Comparison of ENCODE assay signal across 16 cellular contexts in the genomic region with DNA sequence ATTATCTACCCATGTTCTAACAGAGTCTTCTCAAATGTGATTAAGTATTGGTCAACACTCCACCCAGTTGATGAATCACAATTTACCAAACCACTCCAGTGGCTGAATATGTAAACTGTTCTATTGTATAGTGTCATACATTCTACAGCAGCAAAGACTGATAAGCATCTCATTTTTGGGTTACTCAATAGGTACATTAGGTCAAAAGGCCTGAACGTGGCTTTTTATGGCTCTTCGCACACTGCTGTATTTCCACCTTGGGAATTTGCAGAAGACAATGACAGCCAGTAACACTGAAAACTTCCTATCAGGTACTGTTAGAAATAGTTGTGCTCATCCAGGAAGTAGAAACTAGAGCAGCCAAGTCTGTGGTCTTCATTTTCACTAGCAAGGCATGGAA.
A peak's percentile ranks its signal among the peaks of the same experiment; 100 is the strongest.
DNase-seq lines count a peak whose midpoint lies in the region; ATAC-seq and TF ChIP-seq lines count a peak whose summit lies in the region.
"Had no signal": no experiment of that assay in that cellular context is flagged by ENCODE, and none has a peak within 500 bp of the region (broad histone marks: within the 10 kb centered on the region; RNA-seq: fewer than 3 reads in every experiment).

No MANE protein-coding gene starts in this region.

- H3K9ac ChIP-seq in IMR-90 (ENCODE audit: low read depth, low read length) = no peak overlapping the region

- H2AFZ ChIP-seq in IMR-90 (replicated peaks; ENCODE audit: low read length, poor library complexity) = no peak overlapping the region

- no peaks in the 10 kb centered on the region for H3K9me1 ChIP-seq in IMR-90 (ENCODE audit: insufficient read depth, low read length)

- 0 out of 2 replicates have a peak, but pooled peaks cover 4% of the 10 kb centered on the region for H4K20me1 ChIP-seq in IMR-90 (ENCODE audit: insufficient read depth, low read length)

- no peak overlapping the region for H2BK20ac ChIP-seq in IMR-90 (ENCODE audit: low read depth, low read length)

- H3K27me3 ChIP-seq in IMR-90 (ENCODE audit: control insufficient read depth, insufficient read depth, low read length) (no peaks in the 10 kb centered on the region), foreskin keratinocyte (no peaks in the 10 kb centered on the region), upper lobe of right lung (no peaks in the 10 kb centered on the region), right cardiac atrium (ENCODE audit: control insufficient read depth, insufficient read depth) (no peaks in the 10 kb centered on the region)
- H3K27me3 ChIP-seq: spleen had no signal

- H3K4me2 ChIP-seq in IMR-90 (ENCODE audit: low read depth, low read length) = no peak overlapping the region

- no peak overlapping the region for H2BK5ac ChIP-seq in IMR-90 (ENCODE audit: low read depth, low read length, poor library complexity, severe bottlenecking)

- H3K9me3 ChIP-seq in IMR-90 (ENCODE audit: control insufficient read depth, insufficient read depth, low read length) (no peaks in the 10 kb centered on the region), upper lobe of right lung (no peaks in the 10 kb centered on the region), right cardiac atrium (ENCODE audit: control insufficient read depth, low read length) (no peaks in the 10 kb centered on the region)
- H3K9me3 ChIP-seq: spleen had no signal

- intact Hi-C loops in IMR-90 (cut with micrococcal nuclease) = no loop called here
- intact Hi-C loops in upper lobe of right lung (cut with DNase I) = no loop called here
- intact Hi-C loops in right cardiac atrium (cut with DNase I) = no loop called here
- intact Hi-C loops in posterior cingulate gyrus (cut with DNase I) = no loop called here

- in situ Hi-C loops in IMR-90 (cut with MboI; ENCODE audit: low sequenced_read_pairs) = no loop called here

- WGBS in IMR-90 (ENCODE audit: extremely low coverage in 2 of 2, insufficient read length in 1 of 2), 2 experiments = no CpG with 5 or more reads among the region's 2 CpGs
- WGBS in right cardiac atrium = 91% methylated on average over 2 of the region's 2 CpGs

- POLR2A ChIA-PET in IMR-90 (lab: Charles Lee; ENCODE audit: unreplicated experiment) = no interaction called here

- DNase-seq in IMR-90 (peak; percentile 37), amniotic epithelial cell (ENCODE audit: low read depth) (peak; percentile 93), foreskin keratinocyte (peak; percentile 86 to 92), upper lobe of right lung (no peak), hepatic stellate cell (ENCODE audit: low spot score) (no peak), right cardiac atrium (no peak), posterior cingulate gyrus (no peak)
- DNase-seq: activated B cell treated with CpG ODN at 0.5 μM for 24 hours; activated gamma-delta T cell; C1 segment of cervical spinal cord; NCI-H2029; NCI-H748 treated with DMSO at 0.1 percent for 48 hours; spleen; stimulated activated naive CD8-positive, alpha-beta T cell treated with anti-CD3 and anti-CD28 coated beads, Interleukin-15, Interleukin-2, amounts not matched to agents 100 U/mL and 50 U/mL, for 24 hours had no signal

- dilution Hi-C loops in IMR-90 (cut with HindIII; ENCODE audit: low sequenced_read_pairs, unreplicated experiment) = no loop called here

- no peak overlapping the region for H3K56ac ChIP-seq in IMR-90 (ENCODE audit: extremely low read depth, insufficient read depth, low read length)

- H3K36me3 ChIP-seq in IMR-90 (ENCODE audit: control insufficient read depth, insufficient read depth, low read length) = peaks cover 6% of the 10 kb centered on the region; the same call in 1 of the 2 replicates
- no peaks in the 10 kb centered on the region for H3K36me3 ChIP-seq in upper lobe of right lung
- H3K36me3 ChIP-seq: spleen had no signal

- H3K79me1 ChIP-seq in IMR-90 (ENCODE audit: low read depth in 1 of 2, low read length in 2 of 2) = 0 out of 4 replicates have a peak, but pooled peaks cover 3 to 7% of the 10 kb centered on the region in 2 experiments

- no peak overlapping the region for H4K8ac ChIP-seq in IMR-90 (ENCODE audit: low read depth in 2 of 2, low read length in 2 of 2)

- H3K4ac ChIP-seq in IMR-90 (ENCODE audit: low read depth, low read length) = no peak overlapping the region

- TF ChIP-seq CTCF in IMR-90 (conservative IDR thresholded peaks at IDR 0.05; ENCODE audit: low read depth, low read length) = no peak
- TF ChIP-seq CTCF in foreskin keratinocyte (conservative IDR thresholded peaks at IDR 0.05) = no peak
- no peak for TF ChIP-seq CTCF in upper lobe of right lung (IDR thresholded peaks at IDR 0.05)

- no peak overlapping the region for H3K27ac ChIP-seq in IMR-90 (ENCODE audit: insufficient read depth, low read length)
- H3K27ac ChIP-seq in foreskin keratinocyte = no peak overlapping the region
- no peak overlapping the region for H3K27ac ChIP-seq in upper lobe of right lung
- no peak overlapping the region for H3K27ac ChIP-seq in right cardiac atrium (ENCODE audit: low read length)
- H3K27ac ChIP-seq: spleen had no signal

- ATAC-seq in IMR-90 (ENCODE audit: low read depth) = peak; percentile 48
- ATAC-seq in foreskin keratinocyte = peak; percentile 88
- ATAC-seq in upper lobe of right lung = peak; percentile 20
- no peak for ATAC-seq in right cardiac atrium
- ATAC-seq: HCT116; Panc1; stimulated activated naive CD8-positive, alpha-beta T cell treated with anti-CD3 and anti-CD28 coated beads, Interleukin-15, Interleukin-2, amounts not matched to agents 100 U/mL and 50 U/mL, for 24 hours had no signal

- no peak overlapping the region for H2AK5ac ChIP-seq in IMR-90 (ENCODE audit: low read depth, low read length)

- H3K18ac ChIP-seq in IMR-90 (ENCODE audit: low read depth, low read length) = no peak overlapping the region

- H4K91ac ChIP-seq in IMR-90 (ENCODE audit: insufficient read depth, low read depth, low read length) = no peak overlapping the region

- H2AK9ac ChIP-seq in IMR-90 (replicated peaks; ENCODE audit: low read depth, low read length, poor library complexity) = no peak overlapping the region

- H4K5ac ChIP-seq in IMR-90 (ENCODE audit: low read depth, low read length) = no peak overlapping the region

- H2BK120ac ChIP-seq in IMR-90 (ENCODE audit: low read depth, low read length) = no peak overlapping the region

- no peak overlapping the region for H2BK15ac ChIP-seq in IMR-90 (ENCODE audit: low read depth, low read length)

- TF ChIP-seq RAD21 in IMR-90 (IDR thresholded peaks at IDR 0.05; ENCODE audit: low read length) = no peak

- H3K4me3 ChIP-seq in IMR-90 (ENCODE audit: insufficient read depth, low read depth, low read length) = no peak overlapping the region
- no peak overlapping the region for H3K4me3 ChIP-seq in upper lobe of right lung
- no peak overlapping the region for H3K4me3 ChIP-seq in right cardiac atrium (ENCODE audit: low read length)
- H3K4me3 ChIP-seq: spleen had no signal

- CTCF ChIA-PET in IMR-90 (lab: Yijun Ruan, JAX) = no interaction called here

- no peak overlapping the region for H3K14ac ChIP-seq in IMR-90 (replicated peaks; ENCODE audit: low read depth, low read length)

- no TSS peak for BruUV-seq in IMR-90 (replicated peaks; lab: Mats Ljungman, UMichigan)

- H3K4me1 ChIP-seq in IMR-90 (ENCODE audit: control insufficient read depth, insufficient read depth, low read length) (peaks cover 4% of the 10 kb centered on the region), foreskin keratinocyte (peaks cover 13% of the 10 kb centered on the region), upper lobe of right lung (no peaks in the 10 kb centered on the region), right cardiac atrium (ENCODE audit: control insufficient read depth, insufficient read depth, low read length) (no peaks in the 10 kb centered on the region)
- H3K4me1 ChIP-seq: spleen had no signal

- H3K23ac ChIP-seq in IMR-90 (ENCODE audit: low read depth, low read length) = no peak overlapping the region

- TF ChIP-seq POLR2A in IMR-90 (IDR thresholded peaks at IDR 0.05; ENCODE audit: low read depth, low read length) = no peak

TF ChIP-seq in IMR-90, 13 proteins besides CTCF, POLR2A, EP300 and RAD21:
- TF ChIP-seq MXI1 (IDR thresholded peaks at IDR 0.05; ENCODE audit: borderline replicate concordance, low read depth, low read length) (no peak), CEBPB (IDR thresholded peaks at IDR 0.05; ENCODE audit: low read depth, low read length) (peak; percentile 61), FOS (IDR thresholded peaks at IDR 0.05; ENCODE audit: low read depth, low read length) (no peak)

Comparison
In these comparisons a context has a peak if more than half of its experiments do, and no peak if none do; other contexts are left out.
1. ATAC-seq: peak in IMR-90 (single experiment), foreskin keratinocyte (single experiment) and upper lobe of right lung (single experiment); none in right cardiac atrium (0 of 2).
2. DNase-seq: peak in IMR-90 (single experiment), amniotic epithelial cell (single experiment) and foreskin keratinocyte (2 of 2); none in upper lobe of right lung (single experiment), hepatic stellate cell (single experiment), right cardiac atrium (0 of 3) and posterior cingulate gyrus (0 of 10).